Comparison of ENCODE assay signal across 18 cellular contexts in the genomic region with DNA sequence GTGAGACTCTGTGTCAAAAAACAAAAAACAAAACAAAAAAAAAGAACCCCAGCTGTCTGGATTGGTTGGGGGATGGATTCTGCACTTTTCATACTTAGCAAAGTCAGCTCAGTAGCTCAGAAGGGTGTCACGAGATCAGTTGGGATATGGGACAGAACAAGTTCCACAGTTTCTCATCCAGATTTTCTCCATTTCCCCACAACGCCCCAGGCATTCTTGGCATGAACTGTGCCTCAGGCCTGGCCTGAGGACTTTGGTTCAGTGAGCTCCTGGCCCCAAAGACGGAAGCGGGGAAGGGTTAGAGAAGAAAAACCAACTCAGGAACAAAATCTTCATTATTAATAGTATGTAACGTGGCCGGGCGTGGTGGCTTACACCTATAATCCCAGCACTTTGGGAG. TPM values are rescaled to one million over a fixed set of nuclear protein-coding genes. Genes with fewer than 3 reads are reported as not detected.
DNase-seq lines count a peak whose midpoint lies in the region; ATAC-seq and TF ChIP-seq lines count a peak whose summit lies in the region.
"Had no signal": no experiment of that assay in that cellular context is flagged by ENCODE, and none has a peak within 500 bp of the region (broad histone marks: within the 10 kb centered on the region; RNA-seq: fewer than 3 reads in every experiment).

No MANE protein-coding gene starts in this region.

- DNase-seq in SK-N-SH (no peak), HFFc6 (no peak), fibroblast of gingiva (ENCODE audit: low read depth) (peak; percentile 54), osteocyte (ENCODE audit: extremely low spot score, unreplicated experiment) (no peak), stomach (no peak)
- DNase-seq in stimulated activated CD4-positive, alpha-beta T cell treated with anti-CD3 and anti-CD28 coated beads, Interleukin-4, amount 100 ng/mL, for 24 hours: no peak
- DNase-seq: 8988T; activated naive CD4-positive, alpha-beta T cell treated with anti-CD3 and anti-CD28 coated beads for 36 hours; body of pancreas; NCI-H1092 treated with DMSO at 0.1 percent for 48 hours; NCI-H748 treated with DMSO at 0.1 percent for 48 hours; nucleus accumbens; thyroid gland had no signal

- H3K36me3 Mint-ChIP-seq in HFFc6 (ENCODE audit: low read depth) (peaks cover 11% of the 10 kb centered on the region; the same call in 1 of the 2 replicates), osteocyte (ENCODE audit: unreplicated experiment) (peaks cover 30% of the 10 kb centered on the region)

- H3K9ac ChIP-seq in SK-N-SH: no peak overlapping the region

- H3K9me2 ChIP-seq in SK-N-SH: no peaks in the 10 kb centered on the region

- TF ChIP-seq CTCF in SK-N-SH (IDR thresholded peaks at IDR 0.05): no peak
- TF ChIP-seq CTCF in HFFc6 (IDR thresholded peaks at IDR 0.05): no peak
- no peak for TF ChIP-seq CTCF in osteocyte (IDR thresholded peaks at IDR 0.05)
- no peak for TF ChIP-seq CTCF in stomach (IDR thresholded peaks at IDR 0.05)

- TF ChIP-seq RAD21 in SK-N-SH (IDR thresholded peaks at IDR 0.05; ENCODE audit: low read length): no peak

- no peak for TF ChIP-seq EP300 in SK-N-SH (IDR thresholded peaks at IDR 0.05; ENCODE audit: borderline replicate concordance in 1 of 2, low read depth in 1 of 2, low read length in 1 of 2)
- TF ChIP-seq EP300 in stomach (IDR thresholded peaks at IDR 0.05): no peak

- H4K20me1 ChIP-seq in SK-N-SH (ENCODE audit: insufficient read depth): peaks cover 19% of the 10 kb centered on the region

- peaks cover 3% of the 10 kb centered on the region for H3K27me3 Mint-ChIP-seq in HFFc6 (ENCODE audit: insufficient read depth)
- no peaks in the 10 kb centered on the region for H3K27me3 Mint-ChIP-seq in osteocyte (ENCODE audit: unreplicated experiment)

- TF ChIP-seq POLR2A in stomach (IDR thresholded peaks at IDR 0.05): no peak

- H3K79me2 ChIP-seq in SK-N-SH (ENCODE audit: insufficient read depth): peaks cover 50% of the 10 kb centered on the region

- POLR2A ChIA-PET in SK-N-SH (lab: Yijun Ruan, JAX): no interaction called here

- peak overlapping the region; percentile 83 for H3K27ac Mint-ChIP-seq in HFFc6
- H3K27ac Mint-ChIP-seq in osteocyte (ENCODE audit: unreplicated experiment): no peak overlapping the region
- H3K27ac Mint-ChIP-seq: activated naive CD4-positive, alpha-beta T cell treated with anti-CD3 and anti-CD28 coated beads for 36 hours had no signal

- CTCF ChIA-PET in SK-N-SH (lab: Yijun Ruan, JAX): interaction anchor here (0.9 to 1.3 kb wide), 2 partner anchors 341 to 344 kb away, joined by 3 read pairs; no protein-coding TSS in a partner anchor

- intact Hi-C loops in stomach (cut with DNase I; ENCODE audit: low total_unique reads): no loop called here

- peaks cover 9 to 24% of the 10 kb centered on the region in 2 experiments for H3K36me3 ChIP-seq in SK-N-SH (replicated peaks in 1 of 2; ENCODE audit: control insufficient read depth in 1 of 2, insufficient read depth in 2 of 2, low read length in 1 of 2)
- peaks cover 32 to 37% (median 34%) of the 10 kb centered on the region in 4 donors for H3K36me3 ChIP-seq in stomach

- H3K27me3 ChIP-seq in SK-N-SH (ENCODE audit: insufficient read depth) (no peaks in the 10 kb centered on the region), stomach (no peaks in the 10 kb centered on the region)
- H3K27me3 ChIP-seq: body of pancreas, dorsolateral prefrontal cortex, thyroid gland had no signal

- no peaks in the 10 kb centered on the region for H3K9me3 Mint-ChIP-seq in HFFc6
- no peaks in the 10 kb centered on the region for H3K9me3 Mint-ChIP-seq in osteocyte (ENCODE audit: unreplicated experiment)
- H3K9me3 Mint-ChIP-seq: activated naive CD4-positive, alpha-beta T cell treated with anti-CD3 and anti-CD28 coated beads for 36 hours had no signal

- H3F3A ChIP-seq in SK-N-SH (replicated peaks; ENCODE audit: insufficient read depth): no peaks in the 10 kb centered on the region

- H3K4me2 ChIP-seq in SK-N-SH: peak overlapping the region; percentile 79; the same call in 1 of the 2 replicates

- H3K4me1 ChIP-seq in SK-N-SH (ENCODE audit: control insufficient read depth in 1 of 2, insufficient read depth in 2 of 2, low read depth in 1 of 2, low read length in 1 of 2): peaks cover 5 to 25% of the 10 kb centered on the region in 2 experiments; a peak in 1 of 4 replicates
- peaks cover 19 to 58% (median 42%) of the 10 kb centered on the region in 4 donors for H3K4me1 ChIP-seq in stomach

- H3K9me3 ChIP-seq in SK-N-SH (no peaks in the 10 kb centered on the region), stomach (no peaks in the 10 kb centered on the region)
- H3K9me3 ChIP-seq: body of pancreas, thyroid gland had no signal

- H3K4me3 Mint-ChIP-seq in HFFc6 (peak overlapping the region; percentile 91; the same call in 1 of the 2 replicates), osteocyte (ENCODE audit: unreplicated experiment) (peak overlapping the region; percentile 29)

- H3K4me3 ChIP-seq in SK-N-SH (ENCODE audit: low read depth in 2 of 2, low read length in 1 of 2) (peak overlapping the region in 1 of 2 experiments; percentile 85; a peak in 1 of 4 replicates), stomach (no peak overlapping the region)
- H3K4me3 ChIP-seq: body of pancreas, thyroid gland had no signal

- H2AFZ ChIP-seq in SK-N-SH (ENCODE audit: low read depth): no peak overlapping the region

- H3K27ac ChIP-seq in SK-N-SH (ENCODE audit: low read depth in 2 of 2, low read length in 1 of 2) (peak overlapping the region in 1 of 2 experiments; percentile 57; a peak in 2 of 4 replicates), stomach (no peak overlapping the region)
- H3K27ac ChIP-seq: body of pancreas, thyroid gland, VCaP had no signal

- WGBS in SK-N-SH (ENCODE audit: low lambda C conversion rate): 95% methylated on average over 7 of the region's 7 CpGs
- WGBS in stomach, 5 donors: 80 to 92% (median 84%) methylated on average over 7 of the region's 7 CpGs

- H3K4me1 Mint-ChIP-seq in HFFc6 (ENCODE audit: low read depth) (peaks cover 43% of the 10 kb centered on the region), osteocyte (ENCODE audit: unreplicated experiment) (peaks cover 39% of the 10 kb centered on the region)

- ATAC-seq in SK-N-SH treated with all-trans-retinoic acid at 6 μM for 48 hours: no peak
- ATAC-seq in HG02759 (IDR thresholded peaks at IDR 0.05; ENCODE audit: unreplicated experiment): no peak
- ATAC-seq: body of pancreas, Panc1 had no signal

TF ChIP-seq in SK-N-SH, 30 proteins besides CTCF, POLR2A, EP300 and RAD21 (continues in another document):
- TF ChIP-seq, protein P1, sequence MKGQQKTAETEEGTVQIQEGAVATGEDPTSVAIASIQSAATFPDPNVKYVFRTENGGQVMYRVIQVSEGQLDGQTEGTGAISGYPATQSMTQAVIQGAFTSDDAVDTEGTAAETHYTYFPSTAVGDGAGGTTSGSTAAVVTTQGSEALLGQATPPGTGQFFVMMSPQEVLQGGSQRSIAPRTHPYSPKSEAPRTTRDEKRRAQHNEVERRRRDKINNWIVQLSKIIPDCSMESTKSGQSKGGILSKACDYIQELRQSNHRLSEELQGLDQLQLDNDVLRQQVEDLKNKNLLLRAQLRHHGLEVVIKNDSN (IDR thresholded peaks at IDR 0.05; ENCODE audit: borderline replicate concordance, low read depth): no peak

RNA-seq across cellular contexts. Expression of a gene that starts 1.9 kb away (rescaled TPM):
- polyA plus RNA-seq in SK-N-SH (2012; rRNA removed) (36.8 and 40.7 TPM in 2 replicates), stomach (10 to 100 TPM; 33.4 to 71.2 (median 48.6) TPM)
- 26.8 and 34.6 TPM in 2 replicates for polyA plus RNA-seq in SK-N-SH (2012; cell fraction: cytosol; rRNA removed)
- 25.4 and 31.4 TPM in 2 replicates for polyA plus RNA-seq in SK-N-SH (2012; cell fraction: nucleus; rRNA removed)
- 10 to 100 TPM; 62.8 to 74.2 (median 69.4) TPM for total RNA-seq in HFFc6 (2021; fragmentation: NEBNext Ultra II Directional; extraction: Animal tissue kit (Norgen Biotek cat#: 25700))
- total RNA-seq in osteocyte (67.8 and 72.4 TPM in 2 replicates), stomach (100 to 1,000 TPM in 1 of 5 donors, 10 to 100 TPM in 3, not detected in 1; 18.7 to 108 (median 45.8) TPM)

RNA-seq across cellular contexts. Expression of a gene that starts 2.1 kb away (rescaled TPM):
- polyA plus RNA-seq in SK-N-SH (2012; rRNA removed): 16.9 and 19.1 TPM in 2 replicates
- polyA plus RNA-seq in SK-N-SH (2012; cell fraction: cytosol; rRNA removed): 6.0 and 11.3 TPM in 2 replicates
- 23.0 and 23.6 TPM in 2 replicates for polyA plus RNA-seq in SK-N-SH (2012; cell fraction: nucleus; rRNA removed)
- 10 to 100 TPM; 13.3 to 15.6 (median 14.2) TPM for total RNA-seq in HFFc6 (2021; fragmentation: NEBNext Ultra II Directional; extraction: Animal tissue kit (Norgen Biotek cat#: 25700))
- 25.8 and 29.0 TPM in 2 replicates for total RNA-seq in osteocyte
- 10 to 100 TPM in 2 of 5 donors, 1 to 10 TPM in 3; 1.8 to 14.5 (median 9.1) TPM for total RNA-seq in stomach
- 10 to 100 TPM; 10.1 to 11.9 (median 11.1) TPM for polyA plus RNA-seq in stomach

RNA-seq across cellular contexts. Expression of a gene that starts 21.5 kb away (rescaled TPM):
- polyA plus RNA-seq in SK-N-SH (2012; rRNA removed) (0.38 and 0.54 TPM in 2 replicates), stomach (100 to 1,000 TPM; 142 to 510 (median 148) TPM)
- polyA plus RNA-seq in SK-N-SH (2012; cell fraction: cytosol; rRNA removed): 0.04 and 0.10 TPM in 2 replicates
- 3.8 and 6.8 TPM in 2 replicates for polyA plus RNA-seq in SK-N-SH (2012; cell fraction: nucleus; rRNA removed)
- under 1 TPM in 5 of 6 experiments, not detected in 1; 0.12 to 0.46 (median 0.27) TPM for total RNA-seq in HFFc6 (2021; fragmentation: NEBNext Ultra II Directional; extraction: Animal tissue kit (Norgen Biotek cat#: 25700))
- total RNA-seq in osteocyte (1.5 and 2.1 TPM in 2 replicates), stomach (100 to 1,000 TPM in 2 of 5 donors, 10 to 100 TPM in 3; 24.0 to 269 (median 86.9) TPM)

RNA-seq across cellular contexts. Expression of a gene that starts 58.5 kb away (rescaled TPM):
- polyA plus RNA-seq in SK-N-SH (2012; rRNA removed) (48.4 and 55.2 TPM in 2 replicates), stomach (10 to 100 TPM; 31.3 to 46.7 (median 31.6) TPM)
- 46.5 and 53.8 TPM in 2 replicates for polyA plus RNA-seq in SK-N-SH (2012; cell fraction: cytosol; rRNA removed)
- polyA plus RNA-seq in SK-N-SH (2012; cell fraction: nucleus; rRNA removed): 44.5 and 50.9 TPM in 2 replicates
- 10 to 100 TPM; 40.0 to 61.9 (median 45.0) TPM for total RNA-seq in HFFc6 (2021; fragmentation: NEBNext Ultra II Directional; extraction: Animal tissue kit (Norgen Biotek cat#: 25700))
- total RNA-seq in osteocyte (22.4 and 23.6 TPM in 2 replicates), stomach (10 to 100 TPM in 2 of 5 donors, 1 to 10 TPM in 3; 1.8 to 22.0 (median 8.1) TPM)

RNA-seq across cellular contexts. Expression of a gene that starts 58.7 kb away (rescaled TPM):
- polyA plus RNA-seq in SK-N-SH (2012; rRNA removed) (55.9 and 87.6 TPM in 2 replicates), stomach (1 to 10 TPM; 4.5 to 6.7 (median 6.6) TPM)
- polyA plus RNA-seq in SK-N-SH (2012; cell fraction: cytosol; rRNA removed): 33.2 and 46.1 TPM in 2 replicates
- 103 and 125 TPM in 2 replicates for polyA plus RNA-seq in SK-N-SH (2012; cell fraction: nucleus; rRNA removed)
- total RNA-seq in HFFc6 (2021; fragmentation: NEBNext Ultra II Directional; extraction: Animal tissue kit (Norgen Biotek cat#: 25700)): 100 to 1,000 TPM in 2 of 6 experiments, 10 to 100 TPM in 4; 86.8 to 106 (median 93.6) TPM
- total RNA-seq in osteocyte (52.2 and 52.9 TPM in 2 replicates), stomach (10 to 100 TPM; 27.7 to 94.1 (median 53.5) TPM)
